Comparison of ENCODE assay signal across 1 cellular context in genomic region chr6:99425647-99426453, GRCh38.
TF ChIP-seq lines count a peak whose summit lies in the region.

No MANE protein-coding gene starts in this region.

TF ChIP-seq in K562, 482 proteins besides CTCF, POLR2A, EP300 and RAD21 (continued from another document and continues in another):
- peak; percentile 25 for TF ChIP-seq ZNF592 (IDR thresholded peaks at IDR 0.05)
- no peak for TF ChIP-seq TCF7L2 (IDR thresholded peaks at IDR 0.05; ENCODE audit: low read depth, low read length)
- TF ChIP-seq MECOM (CRISPR knock-in tag; IDR thresholded peaks at IDR 0.05): no peak
- peak; percentile 61; the same call in 1 of the 2 replicates for TF ChIP-seq FOSL1 (tag; conservative IDR thresholded peaks at IDR 0.05)
- peak; percentile 0; the same call in 1 of the 2 replicates for TF ChIP-seq CXXC5 (CRISPR knock-in tag; IDR thresholded peaks at IDR 0.05)
- no peak for TF ChIP-seq MXI1 (IDR thresholded peaks at IDR 0.05; ENCODE audit: low read depth, low read length)
- TF ChIP-seq ZNF24 (IDR thresholded peaks at IDR 0.05): 0 out of 2 replicates have a peak, but pooled peaks have one; percentile 41
- TF ChIP-seq JUND (IDR thresholded peaks at IDR 0.05; ENCODE audit: borderline replicate concordance, low read depth, low read length): peak; percentile 55; the same call in 1 of the 2 replicates
- TF ChIP-seq JUND (tag; IDR thresholded peaks at IDR 0.05; ENCODE audit: borderline replicate concordance, low read depth, low read length): no peak
- 0 out of 2 replicates have a peak, but pooled peaks have one; percentile 24 for TF ChIP-seq ARID3A (IDR thresholded peaks at IDR 0.05; ENCODE audit: borderline replicate concordance, low read depth, low read length)
- no peak for TF ChIP-seq E2F8 (IDR thresholded peaks at IDR 0.05; ENCODE audit: low read depth, partially characterized antibody)
- TF ChIP-seq STAT6 (CRISPR knock-in tag; IDR thresholded peaks at IDR 0.05): no peak
- no peak for TF ChIP-seq NFIX (CRISPR knock-in tag; IDR thresholded peaks at IDR 0.05; ENCODE audit: low read depth)
- TF ChIP-seq CTBP1 (IDR thresholded peaks at IDR 0.05; ENCODE audit: borderline replicate concordance): peak; percentile 36; the same call in 1 of the 2 replicates
- 0 out of 2 replicates have a peak, but pooled peaks have one; percentile 1 for TF ChIP-seq RB1 (IDR thresholded peaks at IDR 0.05; ENCODE audit: low read depth)
- 0 out of 2 replicates have a peak, but pooled peaks have one; percentile 47 for TF ChIP-seq SREBF1 (IDR thresholded peaks at IDR 0.05; ENCODE audit: borderline replicate concordance, low read depth, low read length)
- peak in 1 of 2 experiments; percentile 62 for TF ChIP-seq AFF1 (IDR thresholded peaks at IDR 0.05; ENCODE audit: low read depth in 1 of 2, partially characterized antibody in 2 of 2)
- peak; percentile 63 for TF ChIP-seq SAP30 (IDR thresholded peaks at IDR 0.05; ENCODE audit: borderline replicate concordance, insufficient read depth, low read depth, low read length, poor library complexity, severe bottlenecking)
- TF ChIP-seq HCFC1 (IDR thresholded peaks at IDR 0.05; ENCODE audit: low read depth, low read length): 0 out of 2 replicates have a peak, but pooled peaks have one; percentile 10
- no peak for TF ChIP-seq ZNF655 (CRISPR knock-in tag; IDR thresholded peaks at IDR 0.05)
- TF ChIP-seq HINFP (tag; conservative IDR thresholded peaks at IDR 0.05; ENCODE audit: low read depth): 0 out of 2 replicates have a peak, but pooled peaks have one; percentile 32
